ENCODE assay signal across 8 cellular contexts in the genomic region with DNA sequence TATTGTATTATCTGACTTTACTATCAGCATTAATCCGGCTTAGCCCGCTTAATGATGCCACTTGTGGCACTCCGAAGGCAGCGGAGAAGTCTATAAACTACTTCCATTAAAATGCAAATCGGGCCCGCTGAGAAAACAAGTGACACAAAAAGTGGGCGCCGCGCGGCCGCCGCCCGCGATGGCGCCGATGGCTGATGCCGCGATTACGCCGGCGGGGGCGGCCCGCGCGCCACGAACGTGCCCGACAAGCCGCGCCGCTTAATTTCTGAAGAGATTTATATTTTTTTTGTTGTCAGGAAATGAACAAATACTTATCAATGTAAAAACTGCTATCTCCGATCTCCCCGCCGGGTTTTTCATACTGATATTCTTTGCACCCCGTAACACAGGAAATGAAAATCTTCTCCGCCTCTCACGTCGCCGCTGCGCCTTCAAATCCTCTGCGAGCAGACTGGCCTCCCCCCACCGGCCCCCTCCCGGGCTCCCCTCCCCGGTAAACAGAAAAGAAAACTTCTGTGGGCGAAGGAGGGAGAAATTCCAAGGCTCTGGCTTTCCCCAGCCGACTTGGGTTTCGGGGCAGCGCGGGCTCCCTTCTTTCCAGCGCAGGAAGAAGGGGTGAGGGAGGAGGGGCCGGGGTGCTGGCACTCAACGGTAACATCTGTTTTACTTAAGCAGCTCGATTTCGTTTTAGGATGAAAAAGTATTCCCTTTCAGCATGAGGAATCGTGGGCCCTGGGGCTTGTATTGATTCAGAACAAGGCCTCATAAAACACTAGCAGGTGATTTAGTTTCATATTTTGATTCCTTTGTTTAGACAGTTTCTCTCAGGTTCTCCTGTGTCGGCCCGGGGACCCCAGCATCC.
DNase-seq lines count a peak whose midpoint lies in the region; ATAC-seq and TF ChIP-seq lines count a peak whose summit lies in the region.

No MANE protein-coding gene starts in this region.

- peak overlapping the region; percentile 56 for H3K4me2 ChIP-seq in SK-N-SH

- no peak overlapping the region for H3K27ac ChIP-seq in SK-N-SH (ENCODE audit: low read depth in 2 of 2, low read length in 1 of 2)

- WGBS in SK-N-SH (ENCODE audit: low lambda C conversion rate), result 26% methylated on average over 29 of the region's 57 CpGs

- H3K27ac Mint-ChIP-seq in activated CD4-positive, alpha-beta T cell treated with anti-CD3 and anti-CD28 coated beads, Interleukin-2, amount 10 ng/mL, durations not matched to agents 24 days and 14 days, result peak overlapping the region; percentile 93
- H3K27ac Mint-ChIP-seq in memory B cell, result peak overlapping the region; percentile 25

- peak overlapping the region; percentile 87 for H2AFZ ChIP-seq in SK-N-SH (ENCODE audit: low read depth)

- peaks cover 5% of the 10 kb centered on the region for H3K4me1 Mint-ChIP-seq in activated CD4-positive, alpha-beta T cell treated with anti-CD3 and anti-CD28 coated beads, Interleukin-2, amount 10 ng/mL, durations not matched to agents 24 days and 14 days
- H3K4me1 Mint-ChIP-seq in memory B cell, result no peaks in the 10 kb centered on the region

- TF ChIP-seq EP300 in SK-N-SH (IDR thresholded peaks at IDR 0.05; ENCODE audit: borderline replicate concordance in 1 of 2, low read depth in 1 of 2, low read length in 1 of 2), result no peak

- CTCF ChIA-PET in SK-N-SH (lab: Yijun Ruan, JAX), result no interaction called here

- H3K79me2 ChIP-seq in SK-N-SH (ENCODE audit: insufficient read depth), result no peaks in the 10 kb centered on the region

- H3K4me1 ChIP-seq in SK-N-SH (ENCODE audit: control insufficient read depth in 1 of 2, insufficient read depth in 2 of 2, low read depth in 1 of 2, low read length in 1 of 2), result no peaks in the 10 kb centered on the region; a peak in 1 of 4 replicates

- peaks cover 5% of the 10 kb centered on the region for H3K9me3 Mint-ChIP-seq in activated CD4-positive, alpha-beta T cell treated with anti-CD3 and anti-CD28 coated beads, Interleukin-2, amount 10 ng/mL, durations not matched to agents 24 days and 14 days
- no peaks in the 10 kb centered on the region for H3K9me3 Mint-ChIP-seq in memory B cell

- H3K4me3 Mint-ChIP-seq in activated CD4-positive, alpha-beta T cell treated with anti-CD3 and anti-CD28 coated beads, Interleukin-2, amount 10 ng/mL, durations not matched to agents 24 days and 14 days, result peak overlapping the region; percentile 84
- H3K4me3 Mint-ChIP-seq in memory B cell, result peak overlapping the region; percentile 81

- H3K9ac ChIP-seq in SK-N-SH, result no peak overlapping the region

- H3K36me3 ChIP-seq in SK-N-SH (replicated peaks in 1 of 2; ENCODE audit: control insufficient read depth in 1 of 2, insufficient read depth in 2 of 2, low read length in 1 of 2), result no peaks in the 10 kb centered on the region

- 0 out of 2 replicates have a peak, but pooled peaks cover 8% of the 10 kb centered on the region for H3K27me3 ChIP-seq in SK-N-SH (ENCODE audit: insufficient read depth)

- peaks cover 17% of the 10 kb centered on the region for H3K27me3 Mint-ChIP-seq in activated CD4-positive, alpha-beta T cell treated with anti-CD3 and anti-CD28 coated beads, Interleukin-2, amount 10 ng/mL, durations not matched to agents 24 days and 14 days
- H3K27me3 Mint-ChIP-seq in memory B cell, result peaks cover 8% of the 10 kb centered on the region

- DNase-seq in SK-N-SH, result peak; percentile 28
- peak; percentile 90 for DNase-seq in activated CD4-positive, alpha-beta T cell treated with anti-CD3 and anti-CD28 coated beads, Interleukin-2, amount 10 ng/mL, durations not matched to agents 24 days and 14 days
- DNase-seq in dermis microvascular lymphatic vessel endothelial cell (ENCODE audit: low read depth in 2 of 2), result peak; percentile 12 to 39
- peak; percentile 4 to 22 for DNase-seq in memory B cell (ENCODE audit: low spot score in 2 of 2)
- peak; percentile 36 to 57 (median 46) for DNase-seq in stimulated activated CD4-positive, alpha-beta T cell treated with anti-CD3 and anti-CD28 coated beads, TNF-alpha, amount 100 ng/mL, for 48 hours (ENCODE audit: low read depth in 3 of 3)
- no peak for DNase-seq in omental fat pad (ENCODE audit: low spot score)

- no peaks in the 10 kb centered on the region for H4K20me1 ChIP-seq in SK-N-SH (ENCODE audit: insufficient read depth)

- POLR2A ChIA-PET in SK-N-SH (lab: Yijun Ruan, JAX), result no interaction called here

- no peak for TF ChIP-seq RAD21 in SK-N-SH (IDR thresholded peaks at IDR 0.05; ENCODE audit: low read length)

- peak overlapping the region; percentile 37 to 50 for H3K4me3 ChIP-seq in SK-N-SH (ENCODE audit: low read depth in 2 of 2, low read length in 1 of 2)

- intact Hi-C loops in activated CD4-positive, alpha-beta T cell treated with anti-CD3 and anti-CD28 coated beads, Interleukin-2, amount 10 ng/mL, durations not matched to agents 24 days and 14 days (cut with micrococcal nuclease), result loop anchor here (1.0 to 5.0 kb wide), 2 partner anchors 86 to 123 kb away; no protein-coding TSS in a partner anchor

- TF ChIP-seq CTCF in SK-N-SH (IDR thresholded peaks at IDR 0.05) (no peak), omental fat pad (IDR thresholded peaks at IDR 0.05) (no peak)

- no peaks in the 10 kb centered on the region for H3K36me3 Mint-ChIP-seq in activated CD4-positive, alpha-beta T cell treated with anti-CD3 and anti-CD28 coated beads, Interleukin-2, amount 10 ng/mL, durations not matched to agents 24 days and 14 days (ENCODE audit: low read depth)
- H3K36me3 Mint-ChIP-seq in memory B cell, result no peaks in the 10 kb centered on the region

- no peaks in the 10 kb centered on the region for H3K9me2 ChIP-seq in SK-N-SH

- H3K9me3 ChIP-seq in SK-N-SH, result no peaks in the 10 kb centered on the region

- no peak for ATAC-seq in SK-N-SH treated with all-trans-retinoic acid at 6 μM for 48 hours
- ATAC-seq in HG03442 (IDR thresholded peaks at IDR 0.05; ENCODE audit: unreplicated experiment), result peak; percentile 62
- ATAC-seq in memory B cell (ENCODE audit: low read depth), result peak; percentile 73
- ATAC-seq in omental fat pad (ENCODE audit: low FRiP score), result no peak

- no peaks in the 10 kb centered on the region for H3F3A ChIP-seq in SK-N-SH (replicated peaks; ENCODE audit: insufficient read depth)

TF ChIP-seq in SK-N-SH, 30 proteins besides CTCF, POLR2A, EP300 and RAD21 (continues in another document):
- no peak for TF ChIP-seq YY1 (IDR thresholded peaks at IDR 0.05; ENCODE audit: low read depth)
- no peak for TF ChIP-seq MXI1 (IDR thresholded peaks at IDR 0.05; ENCODE audit: low read depth, low read length)
- no peak for TF ChIP-seq TEAD4 (IDR thresholded peaks at IDR 0.05; ENCODE audit: borderline replicate concordance, insufficient read depth)
- TF ChIP-seq, protein P1, sequence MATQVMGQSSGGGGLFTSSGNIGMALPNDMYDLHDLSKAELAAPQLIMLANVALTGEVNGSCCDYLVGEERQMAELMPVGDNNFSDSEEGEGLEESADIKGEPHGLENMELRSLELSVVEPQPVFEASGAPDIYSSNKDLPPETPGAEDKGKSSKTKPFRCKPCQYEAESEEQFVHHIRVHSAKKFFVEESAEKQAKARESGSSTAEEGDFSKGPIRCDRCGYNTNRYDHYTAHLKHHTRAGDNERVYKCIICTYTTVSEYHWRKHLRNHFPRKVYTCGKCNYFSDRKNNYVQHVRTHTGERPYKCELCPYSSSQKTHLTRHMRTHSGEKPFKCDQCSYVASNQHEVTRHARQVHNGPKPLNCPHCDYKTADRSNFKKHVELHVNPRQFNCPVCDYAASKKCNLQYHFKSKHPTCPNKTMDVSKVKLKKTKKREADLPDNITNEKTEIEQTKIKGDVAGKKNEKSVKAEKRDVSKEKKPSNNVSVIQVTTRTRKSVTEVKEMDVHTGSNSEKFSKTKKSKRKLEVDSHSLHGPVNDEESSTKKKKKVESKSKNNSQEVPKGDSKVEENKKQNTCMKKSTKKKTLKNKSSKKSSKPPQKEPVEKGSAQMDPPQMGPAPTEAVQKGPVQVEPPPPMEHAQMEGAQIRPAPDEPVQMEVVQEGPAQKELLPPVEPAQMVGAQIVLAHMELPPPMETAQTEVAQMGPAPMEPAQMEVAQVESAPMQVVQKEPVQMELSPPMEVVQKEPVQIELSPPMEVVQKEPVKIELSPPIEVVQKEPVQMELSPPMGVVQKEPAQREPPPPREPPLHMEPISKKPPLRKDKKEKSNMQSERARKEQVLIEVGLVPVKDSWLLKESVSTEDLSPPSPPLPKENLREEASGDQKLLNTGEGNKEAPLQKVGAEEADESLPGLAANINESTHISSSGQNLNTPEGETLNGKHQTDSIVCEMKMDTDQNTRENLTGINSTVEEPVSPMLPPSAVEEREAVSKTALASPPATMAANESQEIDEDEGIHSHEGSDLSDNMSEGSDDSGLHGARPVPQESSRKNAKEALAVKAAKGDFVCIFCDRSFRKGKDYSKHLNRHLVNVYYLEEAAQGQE (IDR thresholded peaks at IDR 0.05; ENCODE audit: low read depth, low read length), result no peak
- no peak for TF ChIP-seq ELF1 (IDR thresholded peaks at IDR 0.05)

TF ChIP-seq in SK-N-SH treated with all-trans-retinoic acid at 6 μM for 48 hours, 23 proteins besides CTCF, POLR2A, EP300 and RAD21 (continues in another document):
- no peak for TF ChIP-seq TOX (CRISPR knock-in tag; IDR thresholded peaks at IDR 0.05; ENCODE audit: borderline replicate concordance)
- no peak for TF ChIP-seq ZFP30 (CRISPR knock-in tag; IDR thresholded peaks at IDR 0.05)
- TF ChIP-seq, protein P2, sequence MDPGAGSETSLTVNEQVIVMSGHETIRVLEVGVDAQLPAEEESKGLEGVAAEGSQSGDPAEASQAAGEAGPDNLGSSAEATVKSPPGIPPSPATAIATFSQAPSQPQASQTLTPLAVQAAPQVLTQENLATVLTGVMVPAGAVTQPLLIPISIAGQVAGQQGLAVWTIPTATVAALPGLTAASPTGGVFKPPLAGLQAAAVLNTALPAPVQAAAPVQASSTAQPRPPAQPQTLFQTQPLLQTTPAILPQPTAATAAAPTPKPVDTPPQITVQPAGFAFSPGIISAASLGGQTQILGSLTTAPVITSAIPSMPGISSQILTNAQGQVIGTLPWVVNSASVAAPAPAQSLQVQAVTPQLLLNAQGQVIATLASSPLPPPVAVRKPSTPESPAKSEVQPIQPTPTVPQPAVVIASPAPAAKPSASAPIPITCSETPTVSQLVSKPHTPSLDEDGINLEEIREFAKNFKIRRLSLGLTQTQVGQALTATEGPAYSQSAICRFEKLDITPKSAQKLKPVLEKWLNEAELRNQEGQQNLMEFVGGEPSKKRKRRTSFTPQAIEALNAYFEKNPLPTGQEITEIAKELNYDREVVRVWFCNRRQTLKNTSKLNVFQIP (CRISPR knock-in tag; IDR thresholded peaks at IDR 0.05; ENCODE audit: borderline replicate concordance, low read depth), result no peak
- TF ChIP-seq BACH2 (CRISPR knock-in tag; IDR thresholded peaks at IDR 0.05; ENCODE audit: borderline replicate concordance), result no peak
- no peak for TF ChIP-seq OSR1 (CRISPR knock-in tag; IDR thresholded peaks at IDR 0.05)
- TF ChIP-seq SNAI2 (CRISPR knock-in tag; IDR thresholded peaks at IDR 0.05), result no peak

Comparison
In these comparisons a context has a peak if more than half of its experiments do, and no peak if none do; other contexts are left out.
1. ATAC-seq: peak in HG03442 (single experiment) and memory B cell (single experiment); none in SK-N-SH treated with all-trans-retinoic acid at 6 μM for 48 hours (single experiment) and omental fat pad (single experiment).